11 cellular contexts compared by ENCODE assay signal in genomic region chr19:40831502-40832430, GRCh38. TPM values are rescaled to one million over a fixed set of nuclear protein-coding genes. Genes with fewer than 3 reads are reported as not detected.
DNase-seq lines count a peak whose midpoint lies in the region; ATAC-seq, FAIRE-seq and TF ChIP-seq lines count a peak whose summit lies in the region.
"Had no signal": no experiment of that assay in that cellular context is flagged by ENCODE, and none has a peak within 500 bp of the region (broad histone marks: within the 10 kb centered on the region; RNA-seq: fewer than 3 reads in every experiment).

No MANE protein-coding gene starts in this region.

- peak overlapping the region; percentile 79 for H3K27ac Mint-ChIP-seq in chondrocyte (ENCODE audit: unreplicated experiment)

- peak; percentile 33 for DNase-seq in ELF-1 (ENCODE audit: low read depth, low spot score)
- DNase-seq in NCI-H2171 (lab: John Stamatoyannopoulos, UW): peak; percentile 38
- DNase-seq in chondrocyte (ENCODE audit: low spot score): no peak
- DNase-seq in pancreas: peak in 3 of 6 donors; percentile 66 to 78 (median 75)
- DNase-seq in GM10266 (ENCODE audit: extremely low spot score): no peak
- no peak for DNase-seq in T-helper 2 cell
- DNase-seq: NCI-H774 had no signal

- ATAC-seq in pancreas: peak; percentile 90 to 94 (median 92)
- ATAC-seq in HG02870 (IDR thresholded peaks at IDR 0.05; ENCODE audit: unreplicated experiment): no peak
- no peak for ATAC-seq in HG02610 (IDR thresholded peaks at IDR 0.05; ENCODE audit: unreplicated experiment)

- whole genome bisulfite sequencing in pancreas, 2 donors: 37 to 39% methylated on average over 7 of the region's 7 CpGs

- H3K27me3 ChIP-seq in pancreas: no peaks in the 10 kb centered on the region

- TF ChIP-seq CTCF in chondrocyte (IDR thresholded peaks at IDR 0.05): no peak
- no peak for TF ChIP-seq CTCF in pancreas (IDR thresholded peaks at IDR 0.05)
- TF ChIP-seq CTCF in GM10266 (IDR thresholded peaks at IDR 0.05; ENCODE audit: control insufficient read depth, insufficient read depth, low read depth, missing control alignments): no peak

- intact Hi-C loops in pancreas (cut with DNase I): no loop called here

- peak; percentile 65 for FAIRE-seq in pancreas (lab: Jason Lieb, UNC)

- H3K4me1 Mint-ChIP-seq in chondrocyte (ENCODE audit: low read depth): peaks cover 12% of the 10 kb centered on the region

- H3K9me3 ChIP-seq in pancreas: no peaks in the 10 kb centered on the region

- H3K27ac ChIP-seq in pancreas: peak overlapping the region; percentile 64 to 83 (median 72)

- no peaks in the 10 kb centered on the region for H3K9me3 Mint-ChIP-seq in chondrocyte (ENCODE audit: low read depth)

- no peaks in the 10 kb centered on the region for H3K27me3 Mint-ChIP-seq in chondrocyte (ENCODE audit: low read depth)

- no peaks in the 10 kb centered on the region for H3K36me3 ChIP-seq in pancreas

- H3K4me3 Mint-ChIP-seq in chondrocyte (ENCODE audit: unreplicated experiment): no peak overlapping the region

- peaks cover 8 to 14% (median 9%) of the 10 kb centered on the region in 3 donors for H3K4me1 ChIP-seq in pancreas

- peaks cover 13% of the 10 kb centered on the region for H3K36me3 Mint-ChIP-seq in chondrocyte (ENCODE audit: low read depth)

- H3K4me3 ChIP-seq in pancreas: no peak overlapping the region

RNA-seq across cellular contexts. Expression of gene CYP2A6, which starts 18.5 kb away (rescaled TPM):
- total RNA-seq in chondrocyte: not detected in 3 replicates
- under 1 TPM in 1 of 6 donors, not detected in 5; 0.66 TPM for total RNA-seq in pancreas
- polyA plus RNA-seq in pancreas: not detected
- total RNA-seq: pulmonary artery endothelial cell had no signal

RNA-seq across cellular contexts. Expression of gene EGLN2, which starts 32.8 kb away (rescaled TPM):
- total RNA-seq in chondrocyte: 74.6 to 83.1 TPM (median 83.0 TPM) in 3 replicates
- 10 to 100 TPM; 22.3 to 45.6 (median 27.4) TPM for total RNA-seq in pancreas
- 10 to 100 TPM; 57.6 to 82.1 TPM for polyA plus RNA-seq in pancreas

RNA-seq across cellular contexts. Expression of gene CYP2A7, which starts 50.3 kb away (rescaled TPM):
- total RNA-seq in chondrocyte: not detected in 3 replicates
- under 1 TPM in 1 of 6 donors, not detected in 5; 0.25 TPM for total RNA-seq in pancreas
- not detected for polyA plus RNA-seq in pancreas
- total RNA-seq: pulmonary artery endothelial cell had no signal
- polyA plus RNA-seq: adipose tissue had no signal

RNA-seq across cellular contexts. Expression of gene RAB4B, which starts 53.7 kb away (rescaled TPM):
- 19.2 to 23.4 TPM (median 23.2 TPM) in 3 replicates for total RNA-seq in chondrocyte
- 10 to 100 TPM in 2 of 6 donors, 1 to 10 TPM in 4; 5.0 to 18.9 (median 9.1) TPM for total RNA-seq in pancreas
- 10 to 100 TPM; 34.3 to 45.8 TPM for polyA plus RNA-seq in pancreas

RNA-seq across cellular contexts. Expression of gene MIA, which starts 56.4 kb away (rescaled TPM):
- 1.4 to 2.6 TPM (median 2.4 TPM) in 3 replicates for total RNA-seq in chondrocyte
- 1 to 10 TPM in 1 of 6 donors, under 1 TPM in 1, not detected in 4; 0.79 to 1.9 TPM for total RNA-seq in pancreas
- 1 to 10 TPM in 1 of 2 donors, under 1 TPM in 1; 0.94 to 2.2 TPM for polyA plus RNA-seq in pancreas

Comparison
In these comparisons a context has a peak if more than half of its experiments do, and no peak if none do; other contexts are left out.
1. DNase-seq: peak in ELF-1 (single experiment) and NCI-H2171 (single experiment); none in chondrocyte (single experiment), GM10266 (single experiment) and T-helper 2 cell (0 of 5).
2. ATAC-seq: peak in pancreas (4 of 4); none in HG02870 (single experiment) and HG02610 (single experiment).